2 cellular contexts compared by ENCODE assay signal in genomic region chr19:4049432-4049831, GRCh38.
TF ChIP-seq lines count a peak whose summit lies in the region.

No MANE protein-coding gene starts in this region.

TF ChIP-seq in HEK293, 187 proteins besides CTCF, POLR2A, EP300 and RAD21:
- TF ChIP-seq ZNF623 (tag by site-specific recombination; IDR thresholded peaks at IDR 0.05) (peak; percentile 87), REST (tag by site-specific recombination; IDR thresholded peaks at IDR 0.05) (peak; percentile 83), ZNF416 (tag by site-specific recombination; IDR thresholded peaks at IDR 0.05) (no peak), SALL2 (tag by site-specific recombination; IDR thresholded peaks at IDR 0.05; ENCODE audit: borderline replicate concordance) (no peak), ZNF600 (tag by site-specific recombination; IDR thresholded peaks at IDR 0.05) (0 out of 2 replicates have a peak, but pooled peaks have one; percentile 41), ZNF2 (tag by site-specific recombination; IDR thresholded peaks at IDR 0.05) (no peak)

TF ChIP-seq in GM12878, 131 proteins besides CTCF, POLR2A, EP300 and RAD21:
- TF ChIP-seq ZNF217 (IDR thresholded peaks at IDR 0.05) (no peak), ZNF384 (IDR thresholded peaks at IDR 0.05; ENCODE audit: borderline replicate concordance, low read depth, low read length) (no peak), DPF2 (IDR thresholded peaks at IDR 0.05) (no peak), ZBTB11 (CRISPR knock-in tag; IDR thresholded peaks at IDR 0.05) (no peak), KAT2A (conservative IDR thresholded peaks at IDR 0.05; ENCODE audit: control insufficient read depth, low read depth, low read length) (no peak), ZNF622 (IDR thresholded peaks at IDR 0.05) (no peak), ESRRA (IDR thresholded peaks at IDR 0.05; ENCODE audit: low read length) (no peak), IKZF2 (IDR thresholded peaks at IDR 0.05) (no peak), SMAD1 (IDR thresholded peaks at IDR 0.05; ENCODE audit: low read depth, partially characterized antibody) (no peak), STAT3 (IDR thresholded peaks at IDR 0.05; ENCODE audit: low read depth, low read length) (no peak), JUND (IDR thresholded peaks at IDR 0.05; ENCODE audit: low read depth, low read length) (no peak)
